ENCODE assay signal across 15 cellular contexts in the genomic region with DNA sequence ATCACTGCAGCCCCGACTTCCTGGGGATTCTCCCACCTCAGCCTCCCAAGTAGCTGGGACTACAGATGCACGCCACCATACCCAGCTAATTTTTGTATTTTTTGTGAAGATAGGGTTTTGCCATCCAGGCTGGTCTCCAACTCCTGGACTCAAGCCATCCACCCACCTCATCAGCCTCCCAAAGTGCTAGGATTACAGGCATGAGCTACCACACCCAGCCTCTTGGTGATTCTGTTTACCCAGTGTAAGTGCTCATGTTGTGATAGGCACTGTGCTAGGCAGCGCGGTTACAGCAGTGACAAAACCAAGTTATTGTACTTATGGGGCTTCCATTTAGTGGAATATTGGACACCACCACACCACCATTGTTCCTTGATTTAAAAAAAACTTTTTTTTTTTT. TPM values are rescaled to one million over a fixed set of nuclear protein-coding genes. Genes with fewer than 3 reads are reported as not detected.
DNase-seq lines count a peak whose midpoint lies in the region; ATAC-seq and TF ChIP-seq lines count a peak whose summit lies in the region.
"Had no signal": no experiment of that assay in that cellular context is flagged by ENCODE, and none has a peak within 500 bp of the region (broad histone marks: within the 10 kb centered on the region; RNA-seq: fewer than 3 reads in every experiment).

No MANE protein-coding gene starts in this region.

- no peaks in the 10 kb centered on the region for H3K36me3 Mint-ChIP-seq in WTC11

- ATAC-seq in WTC11 = no peak
- ATAC-seq in left lung = peak; percentile 49
- no peak for ATAC-seq in HG02885 (IDR thresholded peaks at IDR 0.05; ENCODE audit: poor library complexity, unreplicated experiment)

- no peaks in the 10 kb centered on the region for H3K4me1 Mint-ChIP-seq in WTC11
- H3K4me1 Mint-ChIP-seq: B cell had no signal

- TF ChIP-seq CTCF in A673 (conservative IDR thresholded peaks at IDR 0.05; ENCODE audit: low read depth, low read length) (no peak), WTC11 (IDR thresholded peaks at IDR 0.05) (no peak), left lung (IDR thresholded peaks at IDR 0.05) (no peak)

- peak overlapping the region; percentile 49; the same call in 1 of the 2 replicates for H3K27ac Mint-ChIP-seq in WTC11
- H3K27ac Mint-ChIP-seq: B cell; CD4-positive, alpha-beta T cell had no signal

- H3K9me3 Mint-ChIP-seq in WTC11 = no peaks in the 10 kb centered on the region
- H3K9me3 Mint-ChIP-seq: CD4-positive, alpha-beta T cell had no signal

- intact Hi-C loops in A673 (cut with micrococcal nuclease; ENCODE audit: unreplicated experiment) = no loop called here
- intact Hi-C loops in left lung (cut with DNase I) = no loop called here

- H3K4me3 Mint-ChIP-seq in WTC11 = no peak overlapping the region
- H3K4me3 Mint-ChIP-seq: B cell; CD4-positive, alpha-beta T cell had no signal

- no peaks in the 10 kb centered on the region for H3K36me3 ChIP-seq in A673 (ENCODE audit: insufficient read depth, low read length, poor library complexity, severe bottlenecking)
- H3K36me3 ChIP-seq in left lung = peaks cover 0 to 26% of the 10 kb centered on the region in 2 donors
- H3K36me3 ChIP-seq in MG63 = peaks cover 2% of the 10 kb centered on the region; the same call in 1 of the 2 replicates

- no peaks in the 10 kb centered on the region for H3K27me3 Mint-ChIP-seq in WTC11 (ENCODE audit: low read depth)
- H3K27me3 Mint-ChIP-seq: B cell; CD4-positive, alpha-beta T cell had no signal

- H3K9me3 ChIP-seq in A673 (ENCODE audit: low read depth, low read length, poor library complexity, severe bottlenecking) (no peaks in the 10 kb centered on the region), left lung (no peaks in the 10 kb centered on the region), MG63 (no peaks in the 10 kb centered on the region)

- CTCF ChIA-PET in A673 (lab: Charles Lee) = no interaction called here
- CTCF ChIA-PET in WTC11 (lab: Charles Lee) = interaction anchor here (1.9 kb wide), 1 partner anchor 10 kb away, joined by 7 read pairs; the partner anchor contains the start of gene STX12

- H3K4me1 ChIP-seq in A673 (ENCODE audit: insufficient read depth, low read length, poor library complexity, severe bottlenecking) (no peaks in the 10 kb centered on the region), left lung (no peaks in the 10 kb centered on the region)

- DNase-seq in A673 (ENCODE audit: low spot score) (peak; percentile 3), NCI-H2029 (lab: John Stamatoyannopoulos, UW) (peak; percentile 12), WTC11 (ENCODE audit: low spot score) (no peak), left lung (no peak), MG63 (no peak), EL (no peak), NCI-H226 (no peak)
- DNase-seq: C1 segment of cervical spinal cord; CD4-positive, alpha-beta T cell; DMS79; GDM1; HCEC 1CT; IMR-90 had no signal

- H3K27me3 ChIP-seq in A673 (replicated peaks; ENCODE audit: insufficient read depth, low read depth, low read length, poor library complexity) (no peaks in the 10 kb centered on the region), left lung (no peaks in the 10 kb centered on the region), MG63 (no peaks in the 10 kb centered on the region)

- POLR2A ChIA-PET in A673 (lab: Charles Lee; ENCODE audit: low non-redundant PET) = no interaction called here
- POLR2A ChIA-PET in WTC11 (lab: Charles Lee) = interaction anchor here (0.7 kb wide), 1 partner anchor 1990 kb away, joined by 3 read pairs; no protein-coding TSS in a partner anchor

- H3K27ac ChIP-seq in A673 (ENCODE audit: low read depth, low read length, poor library complexity, severe bottlenecking) (no peak overlapping the region), left lung (no peak overlapping the region)

- no TSS peak for BruUV-seq in A673 (replicated peaks; lab: Mats Ljungman, UMichigan)

- H3K4me3 ChIP-seq in A673 (ENCODE audit: low read depth, low read length, poor library complexity, severe bottlenecking) = no peak overlapping the region
- H3K4me3 ChIP-seq in left lung = no peak overlapping the region
- no peak overlapping the region for H3K4me3 ChIP-seq in MG63

TF ChIP-seq in WTC11, 78 proteins besides CTCF, POLR2A, EP300 and RAD21:
- TF ChIP-seq SP1 (CRISPR knock-in tag; conservative IDR thresholded peaks at IDR 0.05) (no peak), ZNF423 (CRISPR knock-in tag; IDR thresholded peaks at IDR 0.05) (no peak), MLX (CRISPR knock-in tag; IDR thresholded peaks at IDR 0.05) (no peak), ZNF232 (CRISPR knock-in tag; IDR thresholded peaks at IDR 0.05) (no peak), GTF2I (CRISPR knock-in tag; conservative IDR thresholded peaks at IDR 0.05) (no peak), FOXK1 (CRISPR knock-in tag; IDR thresholded peaks at IDR 0.05) (no peak)
- TF ChIP-seq, protein P1, sequence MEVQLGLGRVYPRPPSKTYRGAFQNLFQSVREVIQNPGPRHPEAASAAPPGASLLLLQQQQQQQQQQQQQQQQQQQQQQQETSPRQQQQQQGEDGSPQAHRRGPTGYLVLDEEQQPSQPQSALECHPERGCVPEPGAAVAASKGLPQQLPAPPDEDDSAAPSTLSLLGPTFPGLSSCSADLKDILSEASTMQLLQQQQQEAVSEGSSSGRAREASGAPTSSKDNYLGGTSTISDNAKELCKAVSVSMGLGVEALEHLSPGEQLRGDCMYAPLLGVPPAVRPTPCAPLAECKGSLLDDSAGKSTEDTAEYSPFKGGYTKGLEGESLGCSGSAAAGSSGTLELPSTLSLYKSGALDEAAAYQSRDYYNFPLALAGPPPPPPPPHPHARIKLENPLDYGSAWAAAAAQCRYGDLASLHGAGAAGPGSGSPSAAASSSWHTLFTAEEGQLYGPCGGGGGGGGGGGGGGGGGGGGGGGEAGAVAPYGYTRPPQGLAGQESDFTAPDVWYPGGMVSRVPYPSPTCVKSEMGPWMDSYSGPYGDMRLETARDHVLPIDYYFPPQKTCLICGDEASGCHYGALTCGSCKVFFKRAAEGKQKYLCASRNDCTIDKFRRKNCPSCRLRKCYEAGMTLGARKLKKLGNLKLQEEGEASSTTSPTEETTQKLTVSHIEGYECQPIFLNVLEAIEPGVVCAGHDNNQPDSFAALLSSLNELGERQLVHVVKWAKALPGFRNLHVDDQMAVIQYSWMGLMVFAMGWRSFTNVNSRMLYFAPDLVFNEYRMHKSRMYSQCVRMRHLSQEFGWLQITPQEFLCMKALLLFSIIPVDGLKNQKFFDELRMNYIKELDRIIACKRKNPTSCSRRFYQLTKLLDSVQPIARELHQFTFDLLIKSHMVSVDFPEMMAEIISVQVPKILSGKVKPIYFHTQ (CRISPR knock-in tag; IDR thresholded peaks at IDR 0.05) = no peak
- TF ChIP-seq, protein P2, sequence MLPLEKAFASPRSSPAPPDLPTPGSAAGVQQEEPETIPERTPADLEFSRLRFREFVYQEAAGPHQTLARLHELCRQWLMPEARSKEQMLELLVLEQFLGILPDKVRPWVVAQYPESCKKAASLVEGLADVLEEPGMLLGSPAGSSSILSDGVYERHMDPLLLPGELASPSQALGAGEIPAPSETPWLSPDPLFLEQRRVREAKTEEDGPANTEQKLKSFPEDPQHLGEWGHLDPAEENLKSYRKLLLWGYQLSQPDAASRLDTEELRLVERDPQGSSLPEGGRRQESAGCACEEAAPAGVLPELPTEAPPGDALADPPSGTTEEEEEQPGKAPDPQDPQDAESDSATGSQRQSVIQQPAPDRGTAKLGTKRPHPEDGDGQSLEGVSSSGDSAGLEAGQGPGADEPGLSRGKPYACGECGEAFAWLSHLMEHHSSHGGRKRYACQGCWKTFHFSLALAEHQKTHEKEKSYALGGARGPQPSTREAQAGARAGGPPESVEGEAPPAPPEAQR (CRISPR knock-in tag; IDR thresholded peaks at IDR 0.05) = no peak
- TF ChIP-seq, protein P3, sequence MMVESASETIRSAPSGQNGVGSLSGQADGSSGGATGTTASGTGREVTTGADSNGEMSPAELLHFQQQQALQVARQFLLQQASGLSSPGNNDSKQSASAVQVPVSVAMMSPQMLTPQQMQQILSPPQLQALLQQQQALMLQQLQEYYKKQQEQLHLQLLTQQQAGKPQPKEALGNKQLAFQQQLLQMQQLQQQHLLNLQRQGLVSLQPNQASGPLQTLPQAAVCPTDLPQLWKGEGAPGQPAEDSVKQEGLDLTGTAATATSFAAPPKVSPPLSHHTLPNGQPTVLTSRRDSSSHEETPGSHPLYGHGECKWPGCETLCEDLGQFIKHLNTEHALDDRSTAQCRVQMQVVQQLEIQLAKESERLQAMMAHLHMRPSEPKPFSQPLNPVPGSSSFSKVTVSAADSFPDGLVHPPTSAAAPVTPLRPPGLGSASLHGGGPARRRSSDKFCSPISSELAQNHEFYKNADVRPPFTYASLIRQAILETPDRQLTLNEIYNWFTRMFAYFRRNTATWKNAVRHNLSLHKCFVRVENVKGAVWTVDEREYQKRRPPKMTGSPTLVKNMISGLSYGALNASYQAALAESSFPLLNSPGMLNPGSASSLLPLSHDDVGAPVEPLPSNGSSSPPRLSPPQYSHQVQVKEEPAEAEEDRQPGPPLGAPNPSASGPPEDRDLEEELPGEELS (CRISPR knock-in tag; IDR thresholded peaks at IDR 0.05) = no peak
- TF ChIP-seq, protein P4, sequence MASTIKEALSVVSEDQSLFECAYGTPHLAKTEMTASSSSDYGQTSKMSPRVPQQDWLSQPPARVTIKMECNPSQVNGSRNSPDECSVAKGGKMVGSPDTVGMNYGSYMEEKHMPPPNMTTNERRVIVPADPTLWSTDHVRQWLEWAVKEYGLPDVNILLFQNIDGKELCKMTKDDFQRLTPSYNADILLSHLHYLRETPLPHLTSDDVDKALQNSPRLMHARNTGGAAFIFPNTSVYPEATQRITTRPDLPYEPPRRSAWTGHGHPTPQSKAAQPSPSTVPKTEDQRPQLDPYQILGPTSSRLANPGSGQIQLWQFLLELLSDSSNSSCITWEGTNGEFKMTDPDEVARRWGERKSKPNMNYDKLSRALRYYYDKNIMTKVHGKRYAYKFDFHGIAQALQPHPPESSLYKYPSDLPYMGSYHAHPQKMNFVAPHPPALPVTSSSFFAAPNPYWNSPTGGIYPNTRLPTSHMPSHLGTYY (CRISPR knock-in tag; IDR thresholded peaks at IDR 0.05) = no peak

RNA-seq across cellular contexts. Expression of gene STX12, which starts 9.7 kb away (rescaled TPM):
- total RNA-seq in A673 (2021) (22.5 and 24.5 TPM in 2 replicates), WTC11 (2021) (10.1 to 10.8 TPM (median 10.3 TPM) in 3 replicates), left lung (10 to 100 TPM; 79.3 TPM)
- total RNA-seq in MG63 (2014; rRNA removed; shearing (Covaris generic); ENCODE audit: low replicate concordance) = 18.9 and 24.0 TPM in 2 replicates

RNA-seq across cellular contexts. Expression of gene FAM76A, which starts 37.6 kb away (rescaled TPM):
- total RNA-seq in A673 (2021) (15.6 and 17.9 TPM in 2 replicates), WTC11 (2021) (12.5 to 14.5 TPM (median 12.8 TPM) in 3 replicates), left lung (10 to 100 TPM; 16.1 to 19.3 TPM)
- total RNA-seq in MG63 (2014; rRNA removed; shearing (Covaris generic); ENCODE audit: low replicate concordance) = 12.0 and 12.1 TPM in 2 replicates

Comparison
In these comparisons a context has a peak if more than half of its experiments do, and no peak if none do; other contexts are left out.
1. DNase-seq: peak in A673 (single experiment) and NCI-H2029 (single experiment); none in WTC11 (single experiment), left lung (0 of 2), MG63 (single experiment), EL (single experiment) and NCI-H226 (single experiment).